In genomic region chr1:247337250-247337746, GRCh38 we compare ENCODE assay signal across 1 cellular context.
TF ChIP-seq lines count a peak whose summit lies in the region.

No MANE protein-coding gene starts in this region.

TF ChIP-seq in SK-N-SH, 30 proteins besides CTCF, POLR2A, EP300 and RAD21 (continued from another document):
- TF ChIP-seq, protein P1, sequence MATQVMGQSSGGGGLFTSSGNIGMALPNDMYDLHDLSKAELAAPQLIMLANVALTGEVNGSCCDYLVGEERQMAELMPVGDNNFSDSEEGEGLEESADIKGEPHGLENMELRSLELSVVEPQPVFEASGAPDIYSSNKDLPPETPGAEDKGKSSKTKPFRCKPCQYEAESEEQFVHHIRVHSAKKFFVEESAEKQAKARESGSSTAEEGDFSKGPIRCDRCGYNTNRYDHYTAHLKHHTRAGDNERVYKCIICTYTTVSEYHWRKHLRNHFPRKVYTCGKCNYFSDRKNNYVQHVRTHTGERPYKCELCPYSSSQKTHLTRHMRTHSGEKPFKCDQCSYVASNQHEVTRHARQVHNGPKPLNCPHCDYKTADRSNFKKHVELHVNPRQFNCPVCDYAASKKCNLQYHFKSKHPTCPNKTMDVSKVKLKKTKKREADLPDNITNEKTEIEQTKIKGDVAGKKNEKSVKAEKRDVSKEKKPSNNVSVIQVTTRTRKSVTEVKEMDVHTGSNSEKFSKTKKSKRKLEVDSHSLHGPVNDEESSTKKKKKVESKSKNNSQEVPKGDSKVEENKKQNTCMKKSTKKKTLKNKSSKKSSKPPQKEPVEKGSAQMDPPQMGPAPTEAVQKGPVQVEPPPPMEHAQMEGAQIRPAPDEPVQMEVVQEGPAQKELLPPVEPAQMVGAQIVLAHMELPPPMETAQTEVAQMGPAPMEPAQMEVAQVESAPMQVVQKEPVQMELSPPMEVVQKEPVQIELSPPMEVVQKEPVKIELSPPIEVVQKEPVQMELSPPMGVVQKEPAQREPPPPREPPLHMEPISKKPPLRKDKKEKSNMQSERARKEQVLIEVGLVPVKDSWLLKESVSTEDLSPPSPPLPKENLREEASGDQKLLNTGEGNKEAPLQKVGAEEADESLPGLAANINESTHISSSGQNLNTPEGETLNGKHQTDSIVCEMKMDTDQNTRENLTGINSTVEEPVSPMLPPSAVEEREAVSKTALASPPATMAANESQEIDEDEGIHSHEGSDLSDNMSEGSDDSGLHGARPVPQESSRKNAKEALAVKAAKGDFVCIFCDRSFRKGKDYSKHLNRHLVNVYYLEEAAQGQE (IDR thresholded peaks at IDR 0.05; ENCODE audit: low read depth, low read length): no peak
- TF ChIP-seq NRF1 (IDR thresholded peaks at IDR 0.05; ENCODE audit: low read depth, low read length): no peak
- TF ChIP-seq ELF1 (IDR thresholded peaks at IDR 0.05): no peak
TF ChIP-seq in SK-N-SH: peak in this region for 1.
